ENCODE assay signal across 7 cellular contexts in genomic region chr4:82803746-82804145, GRCh38. TPM values are rescaled to one million over a fixed set of nuclear protein-coding genes. Genes with fewer than 3 reads are reported as not detected.
"Had no signal": no experiment of that assay in that cellular context is flagged by ENCODE, and none has a peak within 500 bp of the region (broad histone marks: within the 10 kb centered on the region; RNA-seq: fewer than 3 reads in every experiment).

No MANE protein-coding gene starts in this region.

- H3K4me3 ChIP-seq: K562 had no signal

- ATAC-seq: HepG2, K562 had no signal

- H3K27ac ChIP-seq: HL-60, KMS-11 had no signal

- DNase-seq: IMR-90, KBM-7, KG1 had no signal

RNA-seq across cellular contexts. Expression of gene SCD5, which starts 5.2 kb away (rescaled TPM):
- total RNA-seq: HepG2 had no signal
